Comparison of ENCODE assay signal across 21 cellular contexts in genomic region chr14:42023452-42023851, GRCh38.
DNase-seq lines count a peak whose midpoint lies in the region; ATAC-seq and TF ChIP-seq lines count a peak whose summit lies in the region.
"Had no signal": no experiment of that assay in that cellular context is flagged by ENCODE, and none has a peak within 500 bp of the region (broad histone marks: within the 10 kb centered on the region; RNA-seq: fewer than 3 reads in every experiment).

No MANE protein-coding gene starts in this region.

- H3K9me3 Mint-ChIP-seq in CD8-positive, alpha-beta memory T cell = peaks cover 3 to 27% (median 16%) of the 10 kb centered on the region in 5 donors

- H3K9me3 ChIP-seq in lower lobe of right lung = peaks cover 5% of the 10 kb centered on the region
- no peaks in the 10 kb centered on the region for H3K9me3 ChIP-seq in CD8-positive, alpha-beta memory T cell (ENCODE audit: low read length)

- CTCF ChIA-PET in CD8-positive, alpha-beta memory T cell (lab: Charles Lee) = no interaction called here

- no peaks in the 10 kb centered on the region for H3K27me3 ChIP-seq in lower lobe of right lung (ENCODE audit: low read depth)
- no peaks in the 10 kb centered on the region for H3K27me3 ChIP-seq in CD8-positive, alpha-beta memory T cell (ENCODE audit: insufficient read depth, low read length, poor library complexity, severe bottlenecking)
- H3K27me3 ChIP-seq: BE2C had no signal

- POLR2A ChIA-PET in CD8-positive, alpha-beta memory T cell (lab: Charles Lee) = no interaction called here

- no peak overlapping the region for H3K27ac Mint-ChIP-seq in CD8-positive, alpha-beta memory T cell
- H3K27ac Mint-ChIP-seq: CD14-positive monocyte; GM23338; H9; T-helper 2 cell treated with Interferon-gamma antibody and Interleukin-4, amounts not matched to agents 5 μg/mL and 100 μg/mL, for 36 hours had no signal

- H3K4me1 ChIP-seq in lower lobe of right lung = no peaks in the 10 kb centered on the region
- no peaks in the 10 kb centered on the region for H3K4me1 ChIP-seq in CD8-positive, alpha-beta memory T cell (ENCODE audit: insufficient read depth, low read length)
- H3K4me1 ChIP-seq: BE2C had no signal

- intact Hi-C loops in lower lobe of right lung (cut with DNase I) = no loop called here

- no peaks in the 10 kb centered on the region for H3K4me1 Mint-ChIP-seq in CD8-positive, alpha-beta memory T cell
- H3K4me1 Mint-ChIP-seq: CD14-positive monocyte, GM23338 had no signal

- H3K36me3 ChIP-seq in lower lobe of right lung = no peaks in the 10 kb centered on the region
- no peaks in the 10 kb centered on the region for H3K36me3 ChIP-seq in CD8-positive, alpha-beta memory T cell (ENCODE audit: insufficient read depth, low read length)
- H3K36me3 ChIP-seq: BE2C had no signal

- no peak for ATAC-seq in lower lobe of right lung
- ATAC-seq in left lobe of liver = no peak
- ATAC-seq: GM23338, Right ventricle myocardium inferior had no signal

- H3K4me3 ChIP-seq in choroid plexus epithelial cell (ENCODE audit: low read depth, low read length) (no peak overlapping the region), lower lobe of right lung (no peak overlapping the region)
- H3K4me3 ChIP-seq in CD8-positive, alpha-beta memory T cell (ENCODE audit: low read length) = no peak overlapping the region
- H3K4me3 ChIP-seq: GM23338, PC-9 had no signal

- H3K36me3 Mint-ChIP-seq in CD8-positive, alpha-beta memory T cell = no peaks in the 10 kb centered on the region
- H3K36me3 Mint-ChIP-seq: CD14-positive monocyte had no signal

- no peak overlapping the region for H3K4me3 Mint-ChIP-seq in CD8-positive, alpha-beta memory T cell
- H3K4me3 Mint-ChIP-seq: CD14-positive monocyte; GM23338; H9; T-helper 2 cell treated with Interferon-gamma antibody and Interleukin-4, amounts not matched to agents 5 μg/mL and 100 μg/mL, for 36 hours had no signal

- peak; percentile 83 for DNase-seq in DMS53 (lab: John Stamatoyannopoulos, UW)
- DNase-seq in NCI-H2029 (lab: John Stamatoyannopoulos, UW) = peak; percentile 53
- DNase-seq in choroid plexus epithelial cell (ENCODE audit: low read depth) = peak; percentile 1
- no peak for DNase-seq in lower lobe of right lung
- DNase-seq in left lobe of liver (ENCODE audit: low spot score) = no peak
- no peak for DNase-seq in CD8-positive, alpha-beta memory T cell
- DNase-seq: BE2C, Calu3, H9, KG1, NCI-H1092, NCI-H1417 treated with DMSO at 0.1 percent for 48 hours, NCI-H187 treated with DMSO at 0.1 percent for 48 hours, NCI-H446 treated with DMSO at 0.1 percent for 48 hours, PC-9, T-helper 1 cell had no signal

- TF ChIP-seq CTCF in 22Rv1 (IDR thresholded peaks at IDR 0.05) = no peak
- no peak for TF ChIP-seq CTCF in choroid plexus epithelial cell (conservative IDR thresholded peaks at IDR 0.05; ENCODE audit: low read depth, low read length)
- no peak for TF ChIP-seq CTCF in lower lobe of right lung (IDR thresholded peaks at IDR 0.05)

- H3K27me3 Mint-ChIP-seq in CD8-positive, alpha-beta memory T cell = peaks cover 0 to 4% of the 10 kb centered on the region in 2 donors

- H3K27ac ChIP-seq in 22Rv1 (0 out of 2 replicates have a peak overlapping the region, but pooled peaks have one; percentile 0), lower lobe of right lung (no peak overlapping the region)
- no peak overlapping the region for H3K27ac ChIP-seq in CD8-positive, alpha-beta memory T cell (ENCODE audit: low read depth, low read length)
- H3K27ac ChIP-seq: PC-9 had no signal

Comparison
In these comparisons a context has a peak if more than half of its experiments do, and no peak if none do; other contexts are left out.
1. DNase-seq: peak in DMS53 (single experiment), NCI-H2029 (single experiment) and choroid plexus epithelial cell (single experiment); none in lower lobe of right lung (single experiment), left lobe of liver (single experiment) and CD8-positive, alpha-beta memory T cell (0 of 5).